ENCODE assay signal across 14 cellular contexts in the genomic region with DNA sequence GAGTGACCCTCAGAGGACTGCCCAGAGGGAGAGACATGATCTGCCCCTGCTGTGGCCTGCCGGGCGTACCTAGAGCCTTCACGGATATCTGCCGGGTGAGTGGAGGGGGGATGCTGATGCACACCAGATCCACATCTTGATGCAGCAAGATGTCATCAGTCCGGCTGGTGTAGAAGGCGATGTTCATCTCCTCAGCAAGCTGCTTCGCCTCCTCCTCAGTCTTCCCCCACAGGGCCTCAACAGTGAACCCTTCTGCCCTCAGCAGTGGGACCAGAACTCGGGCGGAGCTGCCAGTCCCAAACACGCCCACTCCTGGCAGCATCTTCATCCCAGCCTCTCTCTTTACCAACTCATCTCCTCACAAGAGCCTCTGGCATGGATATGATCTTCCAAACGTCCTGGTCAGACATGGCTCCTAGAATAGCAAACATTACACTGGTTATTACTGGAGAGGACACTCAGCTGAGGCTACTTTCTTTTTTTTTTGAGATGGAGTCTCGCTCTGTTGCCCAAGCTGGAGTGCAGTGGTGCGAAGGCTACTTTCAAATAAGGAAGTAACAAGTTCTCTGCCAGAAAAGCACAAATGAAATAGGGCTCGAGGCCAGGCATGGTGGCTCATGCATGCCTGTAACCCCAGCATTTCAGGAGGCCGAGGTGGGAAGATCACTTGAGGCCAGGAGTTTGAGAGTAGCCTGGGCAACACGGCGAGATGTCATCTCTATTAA. TPM values are rescaled to one million over a fixed set of nuclear protein-coding genes. Genes with fewer than 3 reads are reported as not detected.
DNase-seq lines count a peak whose midpoint lies in the region; ATAC-seq, FAIRE-seq and TF ChIP-seq lines count a peak whose summit lies in the region.
"Had no signal": no experiment of that assay in that cellular context is flagged by ENCODE, and none has a peak within 500 bp of the region (broad histone marks: within the 10 kb centered on the region; RNA-seq: fewer than 3 reads in every experiment).

No MANE protein-coding gene starts in this region.

- no peaks in the 10 kb centered on the region for H3K27me3 ChIP-seq in gastroesophageal sphincter

- H3K27ac ChIP-seq in kidney (ENCODE audit: low read depth in 2 of 2, low read length in 2 of 2) (peak overlapping the region; percentile 51 to 52), gastroesophageal sphincter (peak overlapping the region in 2 of 4 donors; percentile 38 to 52)

- no peak overlapping the region for H3K4me3 ChIP-seq in kidney (ENCODE audit: low read length in 2 of 2)
- H3K4me3 ChIP-seq in gastroesophageal sphincter = no peak overlapping the region

- peak; percentile 83 to 94 for ATAC-seq in stimulated activated naive B cell treated with anti-CD40 and anti-IgM and Interleukin-4, amounts not matched to agents 10 μg/mL and 1 μg/mL and 100 μg/mL, for 72 hours (replicated peaks)
- ATAC-seq in gastroesophageal sphincter = no peak
- ATAC-seq: effector memory CD8-positive, alpha-beta T cell had no signal

- no peak overlapping the region for H3K9ac ChIP-seq in kidney (ENCODE audit: low read length in 2 of 2)

- no peaks in the 10 kb centered on the region for H3K27me3 Mint-ChIP-seq in activated naive CD4-positive, alpha-beta T cell treated with anti-CD3 and anti-CD28 coated beads, Interleukin-2, amount 50 U/mL, for 24 hours
- H3K27me3 Mint-ChIP-seq in IgD-negative memory B cell = no peaks in the 10 kb centered on the region
- no peaks in the 10 kb centered on the region for H3K27me3 Mint-ChIP-seq in stimulated activated naive B cell treated with anti-CD40 and anti-IgM and Interleukin-4, amounts not matched to agents 10 μg/mL and 1 μg/mL and 100 μg/mL, for 72 hours
- H3K27me3 Mint-ChIP-seq: activated CD4-positive, alpha-beta T cell treated with anti-CD3 and anti-CD28 coated beads, Interleukin-2, amount 10 ng/mL, durations not matched to agents 24 days and 14 days; brain; effector memory CD8-positive, alpha-beta T cell had no signal

- TF ChIP-seq CTCF in kidney (IDR thresholded peaks at IDR 0.05; ENCODE audit: borderline replicate concordance, extremely low read depth, insufficient read depth) (no peak), gastroesophageal sphincter (IDR thresholded peaks at IDR 0.05) (no peak)

- FAIRE-seq in kidney (lab: Jason Lieb, UNC) = no peak

- H3K4me1 ChIP-seq in kidney (ENCODE audit: control insufficient read depth in 1 of 2, insufficient read depth in 1 of 2, low read depth in 1 of 2, low read length in 2 of 2) (peaks cover 0 to 4% of the 10 kb centered on the region in 2 donors), gastroesophageal sphincter (no peaks in the 10 kb centered on the region)

- intact Hi-C loops in kidney (cut with DNase I) = no loop called here

- H3K9me3 Mint-ChIP-seq in activated naive CD4-positive, alpha-beta T cell treated with anti-CD3 and anti-CD28 coated beads, Interleukin-2, amount 50 U/mL, for 24 hours = no peaks in the 10 kb centered on the region
- H3K9me3 Mint-ChIP-seq in IgD-negative memory B cell = no peaks in the 10 kb centered on the region
- H3K9me3 Mint-ChIP-seq in stimulated activated naive B cell treated with anti-CD40 and anti-IgM and Interleukin-4, amounts not matched to agents 10 μg/mL and 1 μg/mL and 100 μg/mL, for 72 hours = no peaks in the 10 kb centered on the region
- H3K9me3 Mint-ChIP-seq: activated CD4-positive, alpha-beta T cell treated with anti-CD3 and anti-CD28 coated beads, Interleukin-2, amount 10 ng/mL, durations not matched to agents 24 days and 14 days; brain; effector memory CD8-positive, alpha-beta T cell had no signal

- no peak overlapping the region for H3K27ac Mint-ChIP-seq in activated naive CD4-positive, alpha-beta T cell treated with anti-CD3 and anti-CD28 coated beads, Interleukin-2, amount 50 U/mL, for 24 hours
- peak overlapping the region; percentile 15 to 55 (median 48) for H3K27ac Mint-ChIP-seq in IgD-negative memory B cell
- H3K27ac Mint-ChIP-seq in stimulated activated naive B cell treated with anti-CD40 and anti-IgM and Interleukin-4, amounts not matched to agents 10 μg/mL and 1 μg/mL and 100 μg/mL, for 72 hours = peak overlapping the region; percentile 62
- H3K27ac Mint-ChIP-seq: activated CD4-positive, alpha-beta T cell treated with anti-CD3 and anti-CD28 coated beads, Interleukin-2, amount 10 ng/mL, durations not matched to agents 24 days and 14 days; brain had no signal

- H3K9me3 ChIP-seq in kidney (ENCODE audit: control insufficient read depth in 1 of 2, low read length in 2 of 2) (no peaks in the 10 kb centered on the region), gastroesophageal sphincter (no peaks in the 10 kb centered on the region)

- peaks cover 4% of the 10 kb centered on the region for H3K36me3 Mint-ChIP-seq in activated naive CD4-positive, alpha-beta T cell treated with anti-CD3 and anti-CD28 coated beads, Interleukin-2, amount 50 U/mL, for 24 hours
- H3K36me3 Mint-ChIP-seq in IgD-negative memory B cell = peaks cover 3% of the 10 kb centered on the region
- peaks cover 17 to 34% of the 10 kb centered on the region in 2 donors for H3K36me3 Mint-ChIP-seq in stimulated activated naive B cell treated with anti-CD40 and anti-IgM and Interleukin-4, amounts not matched to agents 10 μg/mL and 1 μg/mL and 100 μg/mL, for 72 hours

- H3K4me3 Mint-ChIP-seq in activated naive CD4-positive, alpha-beta T cell treated with anti-CD3 and anti-CD28 coated beads, Interleukin-2, amount 50 U/mL, for 24 hours = peak overlapping the region; percentile 33
- H3K4me3 Mint-ChIP-seq in IgD-negative memory B cell = peak overlapping the region in 3 of 4 donors; percentile 47 to 91 (median 81)
- no peak overlapping the region for H3K4me3 Mint-ChIP-seq in stimulated activated naive B cell treated with anti-CD40 and anti-IgM and Interleukin-4, amounts not matched to agents 10 μg/mL and 1 μg/mL and 100 μg/mL, for 72 hours
- H3K4me3 Mint-ChIP-seq: activated CD4-positive, alpha-beta T cell treated with anti-CD3 and anti-CD28 coated beads, Interleukin-2, amount 10 ng/mL, durations not matched to agents 24 days and 14 days; brain had no signal

- no peak for DNase-seq in activated naive CD4-positive, alpha-beta T cell (lab: John Stamatoyannopoulos, UW)
- DNase-seq in kidney = no peak
- DNase-seq in stimulated activated naive B cell treated with anti-CD40 and anti-IgM and Interleukin-4, amounts not matched to agents 10 μg/mL and 1 μg/mL and 100 μg/mL, for 72 hours = no peak
- no peak for DNase-seq in dermis blood vessel endothelial cell
- no peak for DNase-seq in DMS114 treated with DMSO at 0.1 percent for 48 hours (lab: John Stamatoyannopoulos, UW; ENCODE audit: unreplicated experiment)
- DNase-seq: activated CD4-positive, alpha-beta T cell treated with anti-CD3 and anti-CD28 coated beads, Interleukin-2, amount 10 ng/mL, durations not matched to agents 24 days and 14 days; DMS 273 treated with DMSO at 0.1 percent for 48 hours; effector memory CD8-positive, alpha-beta T cell; NCI-H526; trophoblast cell had no signal

- no peak for TF ChIP-seq EP300 in gastroesophageal sphincter (IDR thresholded peaks at IDR 0.05)

- 79 to 100% methylated on average over 1 to 7 of the region's 17 CpGs for WGBS in gastroesophageal sphincter (ENCODE audit: low coverage in 1 of 2), 2 donors

- peaks cover 0 to 4% of the 10 kb centered on the region in 2 donors for H3K36me3 ChIP-seq in kidney (ENCODE audit: control insufficient read depth in 1 of 2, insufficient read depth in 2 of 2, low read length in 2 of 2)
- H3K36me3 ChIP-seq in gastroesophageal sphincter = peaks cover 0 to 44% of the 10 kb centered on the region in 2 donors

- no peak for TF ChIP-seq POLR2A in gastroesophageal sphincter (IDR thresholded peaks at IDR 0.05)

- H3K4me1 Mint-ChIP-seq in activated naive CD4-positive, alpha-beta T cell treated with anti-CD3 and anti-CD28 coated beads, Interleukin-2, amount 50 U/mL, for 24 hours = peaks cover 16% of the 10 kb centered on the region
- peaks cover 21 to 25% (median 22%) of the 10 kb centered on the region in 3 donors for H3K4me1 Mint-ChIP-seq in IgD-negative memory B cell
- peaks cover 16 to 23% of the 10 kb centered on the region in 2 donors for H3K4me1 Mint-ChIP-seq in stimulated activated naive B cell treated with anti-CD40 and anti-IgM and Interleukin-4, amounts not matched to agents 10 μg/mL and 1 μg/mL and 100 μg/mL, for 72 hours
- H3K4me1 Mint-ChIP-seq: brain had no signal

RNA-seq across cellular contexts. Expression of a gene that starts 18.9 kb away (rescaled TPM):
- polyA plus RNA-seq in IgD-negative memory B cell (8.2 TPM), kidney (ENCODE audit: insufficient read depth, low read depth, low replicate concordance) (11.2 TPM)
- total RNA-seq in kidney (6.6 TPM), dermis blood vessel endothelial cell (3.7 and 3.9 TPM in 2 replicates), gastroesophageal sphincter (10 to 100 TPM in 1 of 4 donors, 1 to 10 TPM in 3; 3.6 to 12.9 (median 5.0) TPM)

RNA-seq across cellular contexts. Expression of a gene that starts 19.0 kb away (rescaled TPM):
- polyA plus RNA-seq in IgD-negative memory B cell (1.8 TPM), kidney (ENCODE audit: insufficient read depth, low read depth, low replicate concordance) (38.3 TPM)
- total RNA-seq in kidney (30.2 TPM), dermis blood vessel endothelial cell (18.1 and 20.1 TPM in 2 replicates), gastroesophageal sphincter (10 to 100 TPM; 23.0 to 33.2 (median 28.9) TPM)

RNA-seq across cellular contexts. Expression of a gene that starts 24.8 kb away (rescaled TPM):
- polyA plus RNA-seq in IgD-negative memory B cell = 18.5 TPM
- total RNA-seq in kidney = 6.1 TPM
- polyA plus RNA-seq in kidney (ENCODE audit: insufficient read depth, low read depth, low replicate concordance) = 17.1 TPM
- 6.3 and 7.0 TPM in 2 replicates for total RNA-seq in dermis blood vessel endothelial cell
- 10 to 100 TPM in 1 of 4 donors, 1 to 10 TPM in 3; 5.9 to 13.4 (median 6.5) TPM for total RNA-seq in gastroesophageal sphincter

RNA-seq across cellular contexts. Expression of a gene that starts 25.5 kb away (rescaled TPM):
- polyA plus RNA-seq in IgD-negative memory B cell = 48.6 TPM
- total RNA-seq in kidney = 15.2 TPM
- 20.0 TPM for polyA plus RNA-seq in kidney (ENCODE audit: insufficient read depth, low read depth, low replicate concordance)
- total RNA-seq in dermis blood vessel endothelial cell = 14.5 and 17.8 TPM in 2 replicates
- 10 to 100 TPM; 20.9 to 33.7 (median 24.4) TPM for total RNA-seq in gastroesophageal sphincter

RNA-seq across cellular contexts. Expression of a gene that starts 33.6 kb away (rescaled TPM):
- polyA plus RNA-seq in IgD-negative memory B cell = 13.4 TPM
- total RNA-seq in kidney = 24.5 TPM
- 14.5 TPM for polyA plus RNA-seq in kidney (ENCODE audit: insufficient read depth, low read depth, low replicate concordance)
- 69.8 and 88.1 TPM in 2 replicates for total RNA-seq in dermis blood vessel endothelial cell
- 10 to 100 TPM; 16.3 to 24.9 (median 20.1) TPM for total RNA-seq in gastroesophageal sphincter

Comparison
In these comparisons a context has a peak if more than half of its experiments do, and no peak if none do; other contexts are left out.
1. H3K4me3 Mint-ChIP-seq: peak in activated naive CD4-positive, alpha-beta T cell treated with anti-CD3 and anti-CD28 coated beads, Interleukin-2, amount 50 U/mL, for 24 hours (single experiment) and IgD-negative memory B cell (3 of 4); none in stimulated activated naive B cell treated with anti-CD40 and anti-IgM and Interleukin-4, amounts not matched to agents 10 μg/mL and 1 μg/mL and 100 μg/mL, for 72 hours (0 of 2).